9 cellular contexts compared by ENCODE assay signal in the genomic region with DNA sequence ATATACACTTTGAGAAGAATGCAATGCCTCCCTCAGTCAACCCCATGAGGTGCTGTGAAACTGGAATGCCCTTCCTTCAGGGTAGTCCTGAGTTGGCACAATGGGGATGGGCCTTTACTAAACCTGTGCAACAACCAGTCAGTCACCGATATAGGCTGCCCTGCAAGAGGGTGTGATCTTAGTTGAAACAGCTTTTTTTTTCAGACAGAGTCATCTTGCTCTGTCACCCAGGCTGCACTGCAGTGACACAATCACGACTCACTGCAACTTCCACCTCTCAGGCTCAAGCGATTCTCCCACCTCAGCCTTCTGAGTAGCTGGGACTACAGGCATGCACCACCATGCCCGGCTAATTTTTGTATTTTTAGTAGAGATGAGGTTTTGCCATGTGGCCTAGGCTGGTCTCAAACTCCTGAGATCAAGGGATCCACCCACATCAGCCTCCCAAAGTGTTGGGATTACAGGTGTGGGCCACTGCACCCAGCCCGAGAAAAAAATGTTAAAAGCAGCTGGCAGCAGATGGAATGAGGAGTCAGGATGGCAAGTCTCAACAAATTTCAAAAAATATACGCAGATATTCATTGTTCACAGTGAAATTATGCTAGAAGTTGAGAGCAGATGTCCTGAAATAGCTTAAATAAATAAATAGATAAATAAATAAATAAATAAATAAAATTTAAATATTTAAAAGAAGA. TPM values are rescaled to one million over a fixed set of nuclear protein-coding genes. Genes with fewer than 3 reads are reported as not detected.
DNase-seq lines count a peak whose midpoint lies in the region; ATAC-seq, FAIRE-seq and TF ChIP-seq lines count a peak whose summit lies in the region.
"Had no signal": no experiment of that assay in that cellular context is flagged by ENCODE, and none has a peak within 500 bp of the region (broad histone marks: within the 10 kb centered on the region; RNA-seq: fewer than 3 reads in every experiment).

No MANE protein-coding gene starts in this region.

- no peaks in the 10 kb centered on the region for H3K27me3 ChIP-seq in upper lobe of right lung

- ATAC-seq in upper lobe of right lung, result peak; percentile 45

- DNase-seq in activated naive CD4-positive, alpha-beta T cell treated with Interleukin-2 at 50 U/mL for 16 hours, result peak; percentile 51
- DNase-seq in activated naive CD4-positive, alpha-beta T cell (lab: John Stamatoyannopoulos, UW), result no peak
- peak; percentile 33 for DNase-seq in T1000 (lab: John Stamatoyannopoulos, UW)
- peak; percentile 62 for DNase-seq in glomerular visceral epithelial cell (ENCODE audit: extremely low spot score)
- DNase-seq in upper lobe of right lung, result no peak
- DNase-seq in hippocampal formation (lab: John Stamatoyannopoulos, UW), result no peak
- DNase-seq in HTR-8/SVneo (ENCODE audit: insufficient read length, low spot score), result no peak
- no peak for DNase-seq in COR-L47 (lab: John Stamatoyannopoulos, UW)

- H3K9me3 ChIP-seq in upper lobe of right lung, result no peaks in the 10 kb centered on the region

- no peaks in the 10 kb centered on the region for H3K36me3 ChIP-seq in upper lobe of right lung

- H3K4me1 ChIP-seq in upper lobe of right lung, result no peaks in the 10 kb centered on the region

- intact Hi-C loops in upper lobe of right lung (cut with DNase I), result no loop called here

- no peak overlapping the region for H3K4me3 ChIP-seq in upper lobe of right lung

- TF ChIP-seq CTCF in upper lobe of right lung (IDR thresholded peaks at IDR 0.05), result no peak

- FAIRE-seq in HTR-8/SVneo (lab: Jason Lieb, UNC), result no peak

- no peak overlapping the region for H3K27ac ChIP-seq in upper lobe of right lung
- H3K27ac ChIP-seq: HL-60 had no signal

RNA-seq across cellular contexts. Expression of gene MYO5A, which starts 31.8 kb away (rescaled TPM):
- 26.0 TPM for total RNA-seq in upper lobe of right lung

Comparison
In these comparisons a context has a peak if more than half of its experiments do, and no peak if none do; other contexts are left out.
1. DNase-seq: peak in activated naive CD4-positive, alpha-beta T cell treated with Interleukin-2 at 50 U/mL for 16 hours (single experiment), T1000 (single experiment) and glomerular visceral epithelial cell (single experiment); none in activated naive CD4-positive, alpha-beta T cell (0 of 4), upper lobe of right lung (single experiment), hippocampal formation (0 of 2), HTR-8/SVneo (single experiment) and COR-L47 (single experiment).